In genomic region chr16:3640632-3641501, GRCh38 we compare ENCODE assay signal across 31 cellular contexts. TPM values are rescaled to one million over a fixed set of nuclear protein-coding genes. Genes with fewer than 3 reads are reported as not detected.
DNase-seq lines count a peak whose midpoint lies in the region; ATAC-seq and TF ChIP-seq lines count a peak whose summit lies in the region.
"Had no signal": no experiment of that assay in that cellular context is flagged by ENCODE, and none has a peak within 500 bp of the region (broad histone marks: within the 10 kb centered on the region; RNA-seq: fewer than 3 reads in every experiment).

No MANE protein-coding gene starts in this region.

- no peaks in the 10 kb centered on the region for H3K9me3 ChIP-seq in colonic mucosa
- H3K9me3 ChIP-seq: gastroesophageal sphincter, tibial nerve had no signal

- peaks cover 23% of the 10 kb centered on the region for H3K4me1 Mint-ChIP-seq in activated CD8-positive, alpha-beta memory T cell treated with anti-CD3 and anti-CD28 coated beads, Interleukin-2, amount 10 ng/mL, durations not matched to agents 7 days and 5 days
- peaks cover 16 to 32% of the 10 kb centered on the region in 2 donors for H3K4me1 Mint-ChIP-seq in effector memory CD8-positive, alpha-beta T cell (ENCODE audit: low read depth in 2 of 2)
- peaks cover 26% of the 10 kb centered on the region for H3K4me1 Mint-ChIP-seq in osteocyte (ENCODE audit: unreplicated experiment)

- H3K27ac ChIP-seq in colonic mucosa: no peak overlapping the region
- H3K27ac ChIP-seq: gastroesophageal sphincter, tibial nerve had no signal

- TF ChIP-seq CTCF in osteocyte (IDR thresholded peaks at IDR 0.05) (no peak), colonic mucosa (IDR thresholded peaks at IDR 0.05) (no peak)

- no peaks in the 10 kb centered on the region for H3K9me3 Mint-ChIP-seq in activated CD8-positive, alpha-beta memory T cell treated with anti-CD3 and anti-CD28 coated beads, Interleukin-2, amount 10 ng/mL, durations not matched to agents 7 days and 5 days (ENCODE audit: low read depth)
- H3K9me3 Mint-ChIP-seq in effector memory CD8-positive, alpha-beta T cell: no peaks in the 10 kb centered on the region
- no peaks in the 10 kb centered on the region for H3K9me3 Mint-ChIP-seq in osteocyte (ENCODE audit: unreplicated experiment)
- H3K9me3 Mint-ChIP-seq: activated CD8-positive, alpha-beta T cell treated with anti-CD3 and anti-CD28 coated beads for 36 hours; CD4-positive, alpha-beta memory T cell; immature natural killer cell; T-helper 1 cell treated with Interleukin-12 subunit alpha and Interleukin-12 subunit beta and Interleukin-4 antibody, amounts not matched to agents 30 μg/mL and 1 μg/mL, for 36 hours had no signal

- ATAC-seq in activated CD8-positive, alpha-beta memory T cell treated with anti-CD3 and anti-CD28 coated beads, Interleukin-2, amount 10 ng/mL, durations not matched to agents 7 days and 5 days: no peak
- ATAC-seq in effector memory CD8-positive, alpha-beta T cell (replicated peaks): no peak
- no peak for ATAC-seq in GM21390 (IDR thresholded peaks at IDR 0.05; ENCODE audit: unreplicated experiment)
- ATAC-seq: activated CD8-positive, alpha-beta T cell treated with anti-CD3 and anti-CD28 coated beads for 36 hours; gastroesophageal sphincter; right cardiac atrium; Right ventricle myocardium inferior; SK-N-SH treated with all-trans-retinoic acid at 6 μM for 48 hours had no signal

- intact Hi-C loops in colonic mucosa (cut with DNase I): no loop called here

- H3K27ac Mint-ChIP-seq in activated CD8-positive, alpha-beta memory T cell treated with anti-CD3 and anti-CD28 coated beads, Interleukin-2, amount 10 ng/mL, durations not matched to agents 7 days and 5 days: no peak overlapping the region
- H3K27ac Mint-ChIP-seq in effector memory CD8-positive, alpha-beta T cell: peak overlapping the region; percentile 29 to 38
- no peak overlapping the region for H3K27ac Mint-ChIP-seq in osteocyte (ENCODE audit: unreplicated experiment)
- H3K27ac Mint-ChIP-seq: activated CD8-positive, alpha-beta T cell treated with anti-CD3 and anti-CD28 coated beads for 36 hours; activated naive CD8-positive, alpha-beta T cell; CD4-positive, alpha-beta memory T cell; T-helper 1 cell treated with Interleukin-12 subunit alpha and Interleukin-12 subunit beta and Interleukin-4 antibody, amounts not matched to agents 30 μg/mL and 1 μg/mL, for 36 hours had no signal

- H3K36me3 Mint-ChIP-seq in activated CD8-positive, alpha-beta memory T cell treated with anti-CD3 and anti-CD28 coated beads, Interleukin-2, amount 10 ng/mL, durations not matched to agents 7 days and 5 days: peaks cover 2% of the 10 kb centered on the region
- H3K36me3 Mint-ChIP-seq in effector memory CD8-positive, alpha-beta T cell (ENCODE audit: insufficient read depth): peaks cover 16% of the 10 kb centered on the region
- peaks cover 2% of the 10 kb centered on the region for H3K36me3 Mint-ChIP-seq in osteocyte (ENCODE audit: unreplicated experiment)

- no peak overlapping the region for H3K4me3 ChIP-seq in colonic mucosa
- H3K4me3 ChIP-seq: gastroesophageal sphincter, tibial nerve had no signal

- no peak overlapping the region for H3K4me3 Mint-ChIP-seq in activated CD8-positive, alpha-beta memory T cell treated with anti-CD3 and anti-CD28 coated beads, Interleukin-2, amount 10 ng/mL, durations not matched to agents 7 days and 5 days
- H3K4me3 Mint-ChIP-seq in effector memory CD8-positive, alpha-beta T cell: no peak overlapping the region
- no peak overlapping the region for H3K4me3 Mint-ChIP-seq in osteocyte (ENCODE audit: unreplicated experiment)
- H3K4me3 Mint-ChIP-seq: activated CD8-positive, alpha-beta T cell treated with anti-CD3 and anti-CD28 coated beads for 36 hours; activated naive CD8-positive, alpha-beta T cell; CD4-positive, alpha-beta memory T cell; immature natural killer cell; neural crest cell; T-helper 1 cell treated with Interleukin-12 subunit alpha and Interleukin-12 subunit beta and Interleukin-4 antibody, amounts not matched to agents 30 μg/mL and 1 μg/mL, for 36 hours had no signal

- no peaks in the 10 kb centered on the region for H3K27me3 ChIP-seq in colonic mucosa
- H3K27me3 ChIP-seq: gastroesophageal sphincter, tibial nerve had no signal

- DNase-seq in activated CD8-positive, alpha-beta memory T cell treated with anti-CD3 and anti-CD28 coated beads, Interleukin-2, amount 10 ng/mL, durations not matched to agents 7 days and 5 days: peak; percentile 31
- no peak for DNase-seq in activated CD8-positive, alpha-beta memory T cell treated with anti-CD3 and anti-CD28 coated beads, Interleukin-2, amount 50 U/mL, for 4 hours
- DNase-seq in effector memory CD8-positive, alpha-beta T cell: no peak
- peak; percentile 79 for DNase-seq in osteocyte (ENCODE audit: extremely low spot score, unreplicated experiment)
- DNase-seq in activated effector memory CD4-positive, alpha-beta T cell treated with anti-CD3 and anti-CD28 coated beads, Interleukin-2, amount 50 U/mL, for 16 hours: no peak
- DNase-seq in T-helper 2 cell: no peak
- DNase-seq in colonic mucosa: no peak
- DNase-seq: activated CD4-positive, alpha-beta T cell treated with anti-CD3 and anti-CD28 coated beads for 1 hour; activated CD8-positive, alpha-beta T cell treated with anti-CD3 and anti-CD28 coated beads for 36 hours; activated effector memory CD4-positive, alpha-beta T cell treated with Interleukin-2 at 50 U/mL for 16 hours; CD4-positive, alpha-beta memory T cell; effector CD4-positive, alpha-beta T cell; GOT3; hypothalamus; immature natural killer cell; Karpas-422; left colon; mesendoderm; NCI-H1417; NCI-H2029 treated with DMSO at 0.1 percent for 48 hours; NCI-H526; NK-92 treated with Interleukin-12 subunit alpha and Interleukin-12 subunit beta, amount 100 ng/mL, for 24 hours; right cardiac atrium had no signal

- CTCF ChIA-PET in activated CD8-positive, alpha-beta memory T cell treated with anti-CD3 and anti-CD28 coated beads, Interleukin-2, amount 10 ng/mL, durations not matched to agents 7 days and 5 days (lab: Charles Lee): no interaction called here

- H3K36me3 ChIP-seq in colonic mucosa: no peaks in the 10 kb centered on the region

- H3K4me1 ChIP-seq in colonic mucosa: no peaks in the 10 kb centered on the region
- H3K4me1 ChIP-seq: gastroesophageal sphincter had no signal

- H3K9ac ChIP-seq in colonic mucosa (ENCODE audit: low read depth in 2 of 2, low read length in 2 of 2): no peak overlapping the region

- H3K27me3 Mint-ChIP-seq in activated CD8-positive, alpha-beta memory T cell treated with anti-CD3 and anti-CD28 coated beads, Interleukin-2, amount 10 ng/mL, durations not matched to agents 7 days and 5 days: no peaks in the 10 kb centered on the region
- H3K27me3 Mint-ChIP-seq in effector memory CD8-positive, alpha-beta T cell: no peaks in the 10 kb centered on the region
- H3K27me3 Mint-ChIP-seq in osteocyte (ENCODE audit: unreplicated experiment): no peaks in the 10 kb centered on the region
- H3K27me3 Mint-ChIP-seq: activated CD8-positive, alpha-beta T cell treated with anti-CD3 and anti-CD28 coated beads for 36 hours; activated naive CD8-positive, alpha-beta T cell; CD4-positive, alpha-beta memory T cell had no signal

RNA-seq across cellular contexts. Expression of gene DNASE1, which starts 13.6 kb away (rescaled TPM):
- total RNA-seq in activated CD8-positive, alpha-beta memory T cell treated with anti-CD3 and anti-CD28 coated beads, Interleukin-2, amount 10 ng/mL, durations not matched to agents 7 days and 5 days: 10 to 100 TPM; 33.8 to 53.4 TPM
- total RNA-seq in osteocyte (22.5 and 23.1 TPM in 2 replicates), colonic mucosa (10 to 100 TPM; 10.4 to 22.2 TPM)

RNA-seq across cellular contexts. Expression of gene SLX4, which starts 29.5 kb away (rescaled TPM):
- total RNA-seq in activated CD8-positive, alpha-beta memory T cell treated with anti-CD3 and anti-CD28 coated beads, Interleukin-2, amount 10 ng/mL, durations not matched to agents 7 days and 5 days: 10 to 100 TPM; 19.0 to 24.6 TPM
- total RNA-seq in osteocyte (7.1 and 8.4 TPM in 2 replicates), colonic mucosa (1 to 10 TPM; 3.5 to 6.3 TPM)

Comparison
In these comparisons a context has a peak if more than half of its experiments do, and no peak if none do; other contexts are left out.
1. DNase-seq: peak in activated CD8-positive, alpha-beta memory T cell treated with anti-CD3 and anti-CD28 coated beads, Interleukin-2, amount 10 ng/mL, durations not matched to agents 7 days and 5 days (single experiment) and osteocyte (single experiment); none in activated CD8-positive, alpha-beta memory T cell treated with anti-CD3 and anti-CD28 coated beads, Interleukin-2, amount 50 U/mL, for 4 hours (single experiment), effector memory CD8-positive, alpha-beta T cell (0 of 3), activated effector memory CD4-positive, alpha-beta T cell treated with anti-CD3 and anti-CD28 coated beads, Interleukin-2, amount 50 U/mL, for 16 hours (single experiment), T-helper 2 cell (0 of 5) and colonic mucosa (single experiment).
2. H3K27ac Mint-ChIP-seq: peak in effector memory CD8-positive, alpha-beta T cell (2 of 2); none in activated CD8-positive, alpha-beta memory T cell treated with anti-CD3 and anti-CD28 coated beads, Interleukin-2, amount 10 ng/mL, durations not matched to agents 7 days and 5 days (single experiment) and osteocyte (single experiment).